18 cellular contexts compared by ENCODE assay signal in genomic region chr17:3861761-3862681, GRCh38. TPM values are rescaled to one million over a fixed set of nuclear protein-coding genes. Genes with fewer than 3 reads are reported as not detected.
A peak's percentile ranks its signal among the peaks of the same experiment; 100 is the strongest.
DNase-seq lines count a peak whose midpoint lies in the region; ATAC-seq and TF ChIP-seq lines count a peak whose summit lies in the region.
"Had no signal": no experiment of that assay in that cellular context is flagged by ENCODE, and none has a peak within 500 bp of the region (broad histone marks: within the 10 kb centered on the region; RNA-seq: fewer than 3 reads in every experiment).

No MANE protein-coding gene starts in this region.

- no peaks in the 10 kb centered on the region for H3K9me3 Mint-ChIP-seq in natural killer cell treated with Interleukin-12 subunit alpha and Interleukin-12 subunit beta and Interleukin-15 and Interleukin-18, amount 100 ng/mL, for 72 hours
- H3K9me3 Mint-ChIP-seq in natural killer cell: no peaks in the 10 kb centered on the region
- peaks cover 5% of the 10 kb centered on the region for H3K9me3 Mint-ChIP-seq in glutamatergic neuron (ENCODE audit: unreplicated experiment)
- H3K9me3 Mint-ChIP-seq in mesothelial cell of epicardium: no peaks in the 10 kb centered on the region
- H3K9me3 Mint-ChIP-seq: CD14-positive monocyte; CD8-positive, alpha-beta T cell; H9; IgD-negative memory B cell had no signal

- WGBS in IMR-90 (ENCODE audit: extremely low coverage in 2 of 2, insufficient read length in 1 of 2), 2 experiments: 100% methylated on average over 3 of the region's 28 CpGs; no CpG with 5 or more reads in 1 of the 2 experiments
- no CpG with 5 or more reads among the region's 28 CpGs for WGBS in neuronal stem cell (ENCODE audit: extremely low coverage in 2 of 2, insufficient read length in 2 of 2, insufficient replicate concordance in 1 of 2), 2 donors

- H3K27me3 ChIP-seq in IMR-90 (ENCODE audit: control insufficient read depth, insufficient read depth, low read length) (no peaks in the 10 kb centered on the region), neuronal stem cell (ENCODE audit: control insufficient read depth in 3 of 3, insufficient read depth in 3 of 3, low read depth in 1 of 3, low read length in 3 of 3) (no peaks in the 10 kb centered on the region)
- H3K27me3 ChIP-seq: BE2C had no signal

- H3K4me1 ChIP-seq in IMR-90 (ENCODE audit: control insufficient read depth, insufficient read depth, low read length) (no peaks in the 10 kb centered on the region), neuronal stem cell (ENCODE audit: control insufficient read depth in 2 of 2, insufficient read depth in 1 of 2, low read depth in 1 of 2, low read length in 2 of 2) (peaks cover 0 to 2% of the 10 kb centered on the region in 2 donors)
- H3K4me1 ChIP-seq: BE2C had no signal

- H3K4me3 ChIP-seq in IMR-90 (ENCODE audit: insufficient read depth, low read depth, low read length) (no peak overlapping the region), neuronal stem cell (ENCODE audit: low read length in 2 of 2) (no peak overlapping the region)

- H3K27ac ChIP-seq in IMR-90 (ENCODE audit: insufficient read depth, low read length) (no peak overlapping the region), neuronal stem cell (replicated peaks; ENCODE audit: low read length) (no peak overlapping the region)

- H2AK5ac ChIP-seq in IMR-90 (ENCODE audit: low read depth, low read length) (no peak overlapping the region), neuronal stem cell (ENCODE audit: low read depth, low read length) (no peak overlapping the region)

- intact Hi-C loops in natural killer cell (cut with micrococcal nuclease) (loop anchor here (5.0 kb wide), 1 partner anchor 50 kb away; no protein-coding TSS in a partner anchor), IMR-90 (cut with micrococcal nuclease) (loop anchor here (2.0 to 10.0 kb wide), 3 partner anchors 27 to 213 kb away; no protein-coding TSS in a partner anchor)

- H3K18ac ChIP-seq in IMR-90 (ENCODE audit: low read depth, low read length): no peak overlapping the region
- H3K18ac ChIP-seq in neuronal stem cell (ENCODE audit: low read length): no peak overlapping the region

- H4K8ac ChIP-seq in IMR-90 (ENCODE audit: low read depth in 2 of 2, low read length in 2 of 2) (no peak overlapping the region), neuronal stem cell (ENCODE audit: low read depth, low read length) (no peak overlapping the region)

- no peak overlapping the region for H4K5ac ChIP-seq in IMR-90 (ENCODE audit: low read depth, low read length)

- H3K36me3 Mint-ChIP-seq in natural killer cell treated with Interleukin-12 subunit alpha and Interleukin-12 subunit beta and Interleukin-15 and Interleukin-18, amount 100 ng/mL, for 72 hours: no peaks in the 10 kb centered on the region
- H3K36me3 Mint-ChIP-seq in natural killer cell: no peaks in the 10 kb centered on the region
- H3K36me3 Mint-ChIP-seq in glutamatergic neuron (ENCODE audit: unreplicated experiment): no peaks in the 10 kb centered on the region
- peaks cover 2% of the 10 kb centered on the region for H3K36me3 Mint-ChIP-seq in mesothelial cell of epicardium
- H3K36me3 Mint-ChIP-seq: IgD-negative memory B cell had no signal

- no peak overlapping the region for H3K4me3 Mint-ChIP-seq in natural killer cell treated with Interleukin-12 subunit alpha and Interleukin-12 subunit beta and Interleukin-15 and Interleukin-18, amount 100 ng/mL, for 72 hours
- H3K4me3 Mint-ChIP-seq in natural killer cell: no peak overlapping the region
- no peak overlapping the region for H3K4me3 Mint-ChIP-seq in glutamatergic neuron (ENCODE audit: unreplicated experiment)
- H3K4me3 Mint-ChIP-seq in mesothelial cell of epicardium: no peak overlapping the region
- H3K4me3 Mint-ChIP-seq: CD14-positive monocyte; CD8-positive, alpha-beta T cell; H9; IgD-negative memory B cell had no signal

- CTCF ChIA-PET in IMR-90 (lab: Yijun Ruan, JAX): interaction anchor here (1.3 to 1.6 kb wide), 3 partner anchors 52 to 127 kb away, joined by 3 to 9 read pairs (median 4); no protein-coding TSS in a partner anchor

- H2BK15ac ChIP-seq in IMR-90 (ENCODE audit: low read depth, low read length) (no peak overlapping the region), neuronal stem cell (ENCODE audit: low read length) (no peak overlapping the region)

- no peak overlapping the region for H2AFZ ChIP-seq in IMR-90 (replicated peaks; ENCODE audit: low read length, poor library complexity)
- peak overlapping the region; percentile 76 for H2AFZ ChIP-seq in neuronal stem cell (ENCODE audit: low read length)

- no peaks in the 10 kb centered on the region for H3K9me3 ChIP-seq in IMR-90 (ENCODE audit: control insufficient read depth, insufficient read depth, low read length)
- no peaks in the 10 kb centered on the region for H3K9me3 ChIP-seq in neuronal stem cell (replicated peaks in 1 of 2; ENCODE audit: control insufficient read depth in 2 of 2, insufficient read depth in 1 of 2, low read depth in 1 of 2, low read length in 2 of 2)
- H3K9me3 ChIP-seq: BE2C had no signal

- H4K20me1 ChIP-seq in IMR-90 (ENCODE audit: insufficient read depth, low read length): no peaks in the 10 kb centered on the region

- no peak overlapping the region for H3K56ac ChIP-seq in IMR-90 (ENCODE audit: extremely low read depth, insufficient read depth, low read length)

- H3K14ac ChIP-seq in IMR-90 (replicated peaks; ENCODE audit: low read depth, low read length) (no peak overlapping the region), neuronal stem cell (ENCODE audit: low read length) (no peak overlapping the region)

- H2BK120ac ChIP-seq in IMR-90 (ENCODE audit: low read depth, low read length): no peak overlapping the region
- H2BK120ac ChIP-seq in neuronal stem cell (ENCODE audit: low read depth, low read length): no peak overlapping the region

- no peak overlapping the region for H3K4ac ChIP-seq in IMR-90 (ENCODE audit: low read depth, low read length)
- H3K4ac ChIP-seq in neuronal stem cell (ENCODE audit: low read length): no peak overlapping the region

- H2AK9ac ChIP-seq in IMR-90 (replicated peaks; ENCODE audit: low read depth, low read length, poor library complexity): peak overlapping the region; percentile 55

- in situ Hi-C loops in IMR-90 (cut with MboI; ENCODE audit: low sequenced_read_pairs): no loop called here

- TF ChIP-seq RAD21 in IMR-90 (IDR thresholded peaks at IDR 0.05; ENCODE audit: low read length): no peak

- BruUV-seq in IMR-90 (replicated peaks; lab: Mats Ljungman, UMichigan): no TSS peak

- TF ChIP-seq POLR2A in IMR-90 (IDR thresholded peaks at IDR 0.05; ENCODE audit: low read depth, low read length): no peak

- H3K23ac ChIP-seq in IMR-90 (ENCODE audit: low read depth, low read length): no peak overlapping the region
- no peak overlapping the region for H3K23ac ChIP-seq in neuronal stem cell (ENCODE audit: low read depth, low read length, poor library complexity)

- no peaks in the 10 kb centered on the region for H3K9me1 ChIP-seq in IMR-90 (ENCODE audit: insufficient read depth, low read length)

- no peak overlapping the region for H2BK12ac ChIP-seq in neuronal stem cell (ENCODE audit: low read length)

- peak; percentile 34 for DNase-seq in natural killer cell treated with Interleukin-12 subunit alpha and Interleukin-12 subunit beta and Interleukin-15 and Interleukin-18, amount 100 ng/mL, for 72 hours (ENCODE audit: low spot score)
- no peak for DNase-seq in natural killer cell
- no peak for DNase-seq in IMR-90
- no peak for DNase-seq in glutamatergic neuron
- no peak for DNase-seq in neuronal stem cell (ENCODE audit: low spot score)
- DNase-seq in central memory CD4-positive, alpha-beta T cell: no peak
- DNase-seq in NCI-H748 (lab: John Stamatoyannopoulos, UW; ENCODE audit: unreplicated experiment): no peak
- no peak for DNase-seq in mesothelial cell of epicardium (ENCODE audit: low spot score in 2 of 2, unreplicated experiment in 2 of 2)
- DNase-seq: BE2C; CD8-positive, alpha-beta T cell; COR-L47; DMS153; DMS79 treated with DMSO at 0.1 percent for 48 hours; EL; GOT3; H9 had no signal

- H3K27me3 Mint-ChIP-seq in natural killer cell treated with Interleukin-12 subunit alpha and Interleukin-12 subunit beta and Interleukin-15 and Interleukin-18, amount 100 ng/mL, for 72 hours: no peaks in the 10 kb centered on the region
- H3K27me3 Mint-ChIP-seq in natural killer cell (ENCODE audit: low read depth in 2 of 2) (no peaks in the 10 kb centered on the region), glutamatergic neuron (ENCODE audit: unreplicated experiment) (peaks cover 5% of the 10 kb centered on the region), mesothelial cell of epicardium (ENCODE audit: low read depth) (no peaks in the 10 kb centered on the region)
- H3K27me3 Mint-ChIP-seq: IgD-negative memory B cell had no signal

- no peak for TF ChIP-seq CTCF in natural killer cell (IDR thresholded peaks at IDR 0.05)
- TF ChIP-seq CTCF in IMR-90 (conservative IDR thresholded peaks at IDR 0.05; ENCODE audit: low read depth, low read length): no peak
- no peak for TF ChIP-seq CTCF in glutamatergic neuron (IDR thresholded peaks at IDR 0.05; ENCODE audit: partially characterized antibody, unreplicated experiment)
- no peak for TF ChIP-seq CTCF in mesothelial cell of epicardium (IDR thresholded peaks at IDR 0.05; ENCODE audit: unreplicated experiment)

- peaks cover 11% of the 10 kb centered on the region for H3K36me3 ChIP-seq in IMR-90 (ENCODE audit: control insufficient read depth, insufficient read depth, low read length)
- peaks cover 0 to 4% of the 10 kb centered on the region in 2 donors for H3K36me3 ChIP-seq in neuronal stem cell (replicated peaks in 1 of 2; ENCODE audit: control insufficient read depth in 2 of 2, insufficient read depth in 2 of 2, low read length in 2 of 2)

- no peak overlapping the region for H4K91ac ChIP-seq in IMR-90 (ENCODE audit: insufficient read depth, low read depth, low read length)
- H4K91ac ChIP-seq in neuronal stem cell (ENCODE audit: low read depth, low read length, poor library complexity): no peak overlapping the region

- no peak overlapping the region for H3K9ac ChIP-seq in IMR-90 (ENCODE audit: low read depth, low read length)
- H3K9ac ChIP-seq in neuronal stem cell (ENCODE audit: low read depth, low read length, poor library complexity): peak overlapping the region; percentile 30

- no peaks in the 10 kb centered on the region for H3K4me1 Mint-ChIP-seq in natural killer cell treated with Interleukin-12 subunit alpha and Interleukin-12 subunit beta and Interleukin-15 and Interleukin-18, amount 100 ng/mL, for 72 hours (ENCODE audit: low read depth in 2 of 2)
- no peaks in the 10 kb centered on the region for H3K4me1 Mint-ChIP-seq in natural killer cell
- H3K4me1 Mint-ChIP-seq in glutamatergic neuron (ENCODE audit: low read depth, unreplicated experiment): peaks cover 7% of the 10 kb centered on the region
- H3K4me1 Mint-ChIP-seq in mesothelial cell of epicardium: no peaks in the 10 kb centered on the region
- H3K4me1 Mint-ChIP-seq: CD14-positive monocyte, H9, IgD-negative memory B cell had no signal

- dilution Hi-C loops in IMR-90 (cut with HindIII; ENCODE audit: low sequenced_read_pairs, unreplicated experiment): no loop called here

- POLR2A ChIA-PET in IMR-90 (lab: Charles Lee; ENCODE audit: unreplicated experiment): no interaction called here

- H3K79me1 ChIP-seq in IMR-90 (ENCODE audit: low read depth in 1 of 2, low read length in 2 of 2) (no peaks in the 10 kb centered on the region), neuronal stem cell (ENCODE audit: low read depth, low read length) (no peaks in the 10 kb centered on the region)

- H2BK5ac ChIP-seq in IMR-90 (ENCODE audit: low read depth, low read length, poor library complexity, severe bottlenecking): no peak overlapping the region
- no peak overlapping the region for H2BK5ac ChIP-seq in neuronal stem cell (ENCODE audit: low read length)

- ATAC-seq in natural killer cell treated with Interleukin-12 subunit alpha and Interleukin-12 subunit beta and Interleukin-15 and Interleukin-18, amount 100 ng/mL, for 72 hours: no peak
- ATAC-seq in natural killer cell (no peak), IMR-90 (ENCODE audit: low read depth) (no peak)
- ATAC-seq: CD8-positive, alpha-beta T cell had no signal

- no peak overlapping the region for H3K27ac Mint-ChIP-seq in natural killer cell treated with Interleukin-12 subunit alpha and Interleukin-12 subunit beta and Interleukin-15 and Interleukin-18, amount 100 ng/mL, for 72 hours
- H3K27ac Mint-ChIP-seq in natural killer cell (no peak overlapping the region), glutamatergic neuron (ENCODE audit: unreplicated experiment) (peak overlapping the region; percentile 76), mesothelial cell of epicardium (no peak overlapping the region)
- H3K27ac Mint-ChIP-seq: CD14-positive monocyte; CD8-positive, alpha-beta T cell; IgD-negative memory B cell had no signal

- no peak overlapping the region for H2BK20ac ChIP-seq in IMR-90 (ENCODE audit: low read depth, low read length)

- no peak overlapping the region for H3K4me2 ChIP-seq in IMR-90 (ENCODE audit: low read depth, low read length)
- no peak overlapping the region for H3K4me2 ChIP-seq in neuronal stem cell (ENCODE audit: insufficient read depth, low read length, poor library complexity, severe bottlenecking)

RNA-seq across cellular contexts. Expression of gene NCBP3, which starts 16.0 kb away (rescaled TPM):
- total RNA-seq in natural killer cell treated with Interleukin-12 subunit alpha and Interleukin-12 subunit beta and Interleukin-15 and Interleukin-18, amount 100 ng/mL, for 72 hours: 10 to 100 TPM; 52.4 to 71.9 TPM
- total RNA-seq in natural killer cell: 10 to 100 TPM; 55.9 to 60.7 (median 58.1) TPM
- 10.8 and 15.6 TPM in 2 replicates for total RNA-seq in IMR-90 (2012; rRNA removed)
- polyA plus RNA-seq in IMR-90 (2012; rRNA removed): 13.5 and 21.0 TPM in 2 replicates
- polyA plus RNA-seq in IMR-90 (2012; cell fraction: cytosol; rRNA removed): 2.5 and 4.0 TPM in 2 replicates
- 10.1 and 46.4 TPM in 2 replicates for polyA plus RNA-seq in IMR-90 (2012; cell fraction: nucleus; rRNA removed; ENCODE audit: low replicate concordance)
- 133 TPM for total RNA-seq in glutamatergic neuron (ENCODE audit: unreplicated experiment)
- polyA plus RNA-seq in neuronal stem cell (2013, experiment 1 of 2): 32.2 TPM
- polyA plus RNA-seq in neuronal stem cell (2013, experiment 2 of 2): 31.9 TPM
- 88.8 to 97.0 TPM (median 91.4 TPM) in 3 replicates for total RNA-seq in mesothelial cell of epicardium

RNA-seq across cellular contexts. Expression of gene CAMKK1, which starts 30.8 kb away (rescaled TPM):
- 1 to 10 TPM; 1.5 to 3.3 TPM for total RNA-seq in natural killer cell treated with Interleukin-12 subunit alpha and Interleukin-12 subunit beta and Interleukin-15 and Interleukin-18, amount 100 ng/mL, for 72 hours
- total RNA-seq in natural killer cell: 1 to 10 TPM; 3.2 to 4.3 (median 3.9) TPM
- 4.1 and 4.2 TPM in 2 replicates for total RNA-seq in IMR-90 (2012; rRNA removed)
- polyA plus RNA-seq in IMR-90 (2012; rRNA removed): 7.7 and 8.2 TPM in 2 replicates
- polyA plus RNA-seq in IMR-90 (2012; cell fraction: cytosol; rRNA removed): 4.6 and 6.1 TPM in 2 replicates
- polyA plus RNA-seq in IMR-90 (2012; cell fraction: nucleus; rRNA removed; ENCODE audit: low replicate concordance): 18.8 and 32.0 TPM in 2 replicates
- total RNA-seq in glutamatergic neuron (ENCODE audit: unreplicated experiment): 41.3 TPM
- polyA plus RNA-seq in neuronal stem cell (2013, experiment 1 of 2): 4.8 TPM
- 5.0 TPM for polyA plus RNA-seq in neuronal stem cell (2013, experiment 2 of 2)
- total RNA-seq in mesothelial cell of epicardium: 3.8 to 4.3 TPM (median 4.3 TPM) in 3 replicates

RNA-seq across cellular contexts. Expression of gene P2RX1, which starts 54.2 kb away (rescaled TPM):
- total RNA-seq in natural killer cell treated with Interleukin-12 subunit alpha and Interleukin-12 subunit beta and Interleukin-15 and Interleukin-18, amount 100 ng/mL, for 72 hours: 1 to 10 TPM; 3.9 TPM
- total RNA-seq in natural killer cell (10 to 100 TPM in 2 of 3 donors, 1 to 10 TPM in 1; 2.3 to 15.3 (median 13.4) TPM), IMR-90 (2012; rRNA removed) (not detected in 2 replicates), glutamatergic neuron (ENCODE audit: unreplicated experiment) (2.1 TPM), mesothelial cell of epicardium (0.16 to 0.22 TPM (median 0.18 TPM) in 3 replicates)
- not detected in 2 replicates for polyA plus RNA-seq in IMR-90 (2012; rRNA removed)
- not detected in 2 replicates for polyA plus RNA-seq in IMR-90 (2012; cell fraction: cytosol; rRNA removed)
- 0.09 and 0.10 TPM in 2 replicates for polyA plus RNA-seq in IMR-90 (2012; cell fraction: nucleus; rRNA removed; ENCODE audit: low replicate concordance)
- not detected for polyA plus RNA-seq in neuronal stem cell (2013, experiment 1 of 2)
- polyA plus RNA-seq in neuronal stem cell (2013, experiment 2 of 2): not detected
- total RNA-seq: H9 had no signal
